32 cellular contexts compared by ENCODE assay signal in genomic region chr21:18899261-18899660, GRCh38.
"Had no signal": no experiment of that assay in that cellular context is flagged by ENCODE, and none has a peak within 500 bp of the region (broad histone marks: within the 10 kb centered on the region; RNA-seq: fewer than 3 reads in every experiment).

No MANE protein-coding gene starts in this region.

- H3K4me1 Mint-ChIP-seq: activated CD4-positive, alpha-beta T cell treated with anti-CD3 and anti-CD28 coated beads for 36 hours; activated CD4-positive, alpha-beta T cell treated with anti-CD3 and anti-CD28 coated beads, Interleukin-2, amount 10 ng/mL, durations not matched to agents 7 days and 5 days; activated naive CD4-positive, alpha-beta T cell treated with anti-CD3 and anti-CD28 coated beads, Interleukin-2, amount 50 U/mL, for 24 hours; activated naive CD8-positive, alpha-beta T cell treated with anti-CD3 and anti-CD28 coated beads, Interleukin-2, amount 10 ng/mL, durations not matched to agents 7 days and 5 days; central memory CD8-positive, alpha-beta T cell had no signal

- H3K27me3 ChIP-seq: ascending aorta, cardiac muscle cell, SJSA1 had no signal

- H3K9me2 ChIP-seq: SK-N-SH had no signal

- DNase-seq: activated CD4-positive, alpha-beta T cell treated with anti-CD3 and anti-CD28 coated beads for 36 hours; activated CD4-positive, alpha-beta T cell treated with anti-CD3 and anti-CD28 coated beads, Interleukin-2, amount 10 ng/mL, durations not matched to agents 7 days and 5 days; activated CD4-positive, alpha-beta T cell treated with anti-CD3 and anti-CD28 coated beads, Interleukin-2, amount 50 U/mL, for 48 hours; activated CD8-positive, alpha-beta T cell treated with anti-CD3 and anti-CD28 coated beads, Interleukin-2, amount 10 ng/mL, durations not matched to agents 7 days and 5 days; activated gamma-delta T cell; activated naive CD4-positive, alpha-beta T cell treated with Interleukin-2 at 50 U/mL for 16 hours; activated naive CD8-positive, alpha-beta T cell treated with anti-CD3 and anti-CD28 coated beads, Interleukin-2, amount 10 ng/mL, durations not matched to agents 7 days and 5 days; activated T-cell treated with anti-CD3 and anti-CD28 coated beads, Interleukin-2, amount 50 U/mL, for 24 hours; amygdala; Kasumi-1; NCI-H1105; NCI-H1417 treated with DMSO at 0.1 percent for 48 hours; NCI-H187 treated with DMSO at 0.1 percent for 48 hours; NCI-H2081; NCI-H2171 treated with DMSO at 0.1 percent for 48 hours; NCI-H2227 treated with DMSO at 0.1 percent for 48 hours; NCI-H446; NCI-H510A treated with DMSO at 0.1 percent for 48 hours; NCI-H526 treated with DMSO at 0.1 percent for 48 hours; NCI-H774; SHP77 treated with DMSO at 0.1 percent for 48 hours; SK-N-SH had no signal

- H3K36me3 ChIP-seq: ascending aorta, cardiac muscle cell, SJSA1 had no signal

- H3K27ac ChIP-seq: ascending aorta, cardiac muscle cell, SJSA1 had no signal

- H3K9ac ChIP-seq: SK-N-SH had no signal

- H3K27ac Mint-ChIP-seq: activated CD4-positive, alpha-beta T cell treated with anti-CD3 and anti-CD28 coated beads for 36 hours; activated CD4-positive, alpha-beta T cell treated with anti-CD3 and anti-CD28 coated beads, Interleukin-2, amount 10 ng/mL, durations not matched to agents 7 days and 5 days; activated CD8-positive, alpha-beta T cell treated with anti-CD3 and anti-CD28 coated beads, Interleukin-2, amount 10 ng/mL, durations not matched to agents 7 days and 5 days; activated naive CD4-positive, alpha-beta T cell treated with anti-CD3 and anti-CD28 coated beads, Interleukin-2, amount 50 U/mL, for 24 hours; activated naive CD8-positive, alpha-beta T cell treated with anti-CD3 and anti-CD28 coated beads, Interleukin-2, amount 10 ng/mL, durations not matched to agents 7 days and 5 days; activated T-cell treated with anti-CD3 and anti-CD28 coated beads, Interleukin-2, amount 50 U/mL, for 24 hours; activated T-helper 2 cell treated with anti-CD3 and anti-CD28 coated beads, Interferon-gamma antibody, Interleukin-2, Interleukin-4, amounts not matched to agents 10 μg/mL and 5 μg/mL and 100 μg/mL, durations not matched to agents 14 hours and 24 hours and 36 hours; T-helper 1 cell treated with Interleukin-12 subunit alpha and Interleukin-12 subunit beta and Interleukin-4 antibody, amounts not matched to agents 30 μg/mL and 1 μg/mL, for 36 hours; T-helper 2 cell treated with Interferon-gamma antibody and Interleukin-4, amounts not matched to agents 5 μg/mL and 100 μg/mL, for 36 hours had no signal

- H3K9me3 ChIP-seq: ascending aorta, SJSA1 had no signal

- H3K27me3 Mint-ChIP-seq: activated CD4-positive, alpha-beta T cell treated with anti-CD3 and anti-CD28 coated beads for 36 hours; activated CD4-positive, alpha-beta T cell treated with anti-CD3 and anti-CD28 coated beads, Interleukin-2, amount 10 ng/mL, durations not matched to agents 7 days and 5 days; activated naive CD4-positive, alpha-beta T cell treated with anti-CD3 and anti-CD28 coated beads, Interleukin-2, amount 50 U/mL, for 24 hours; activated naive CD8-positive, alpha-beta T cell treated with anti-CD3 and anti-CD28 coated beads, Interleukin-2, amount 10 ng/mL, durations not matched to agents 7 days and 5 days; activated T-cell treated with anti-CD3 and anti-CD28 coated beads, Interleukin-2, amount 50 U/mL, for 24 hours; central memory CD8-positive, alpha-beta T cell had no signal

- H3K36me3 Mint-ChIP-seq: activated naive CD4-positive, alpha-beta T cell treated with anti-CD3 and anti-CD28 coated beads, Interleukin-2, amount 50 U/mL, for 24 hours; activated naive CD8-positive, alpha-beta T cell treated with anti-CD3 and anti-CD28 coated beads, Interleukin-2, amount 10 ng/mL, durations not matched to agents 7 days and 5 days had no signal

- H3K4me3 ChIP-seq: ascending aorta, cardiac muscle cell, SJSA1 had no signal

- H3K4me3 Mint-ChIP-seq: activated CD4-positive, alpha-beta T cell treated with anti-CD3 and anti-CD28 coated beads for 36 hours; activated CD4-positive, alpha-beta T cell treated with anti-CD3 and anti-CD28 coated beads, Interleukin-2, amount 10 ng/mL, durations not matched to agents 7 days and 5 days; activated CD8-positive, alpha-beta T cell treated with anti-CD3 and anti-CD28 coated beads, Interleukin-2, amount 10 ng/mL, durations not matched to agents 7 days and 5 days; activated naive CD4-positive, alpha-beta T cell treated with anti-CD3 and anti-CD28 coated beads, Interleukin-2, amount 50 U/mL, for 24 hours; activated naive CD8-positive, alpha-beta T cell treated with anti-CD3 and anti-CD28 coated beads, Interleukin-2, amount 10 ng/mL, durations not matched to agents 7 days and 5 days; activated T-cell treated with anti-CD3 and anti-CD28 coated beads, Interleukin-2, amount 50 U/mL, for 24 hours; central memory CD8-positive, alpha-beta T cell; T-helper 1 cell treated with Interleukin-12 subunit alpha and Interleukin-12 subunit beta and Interleukin-4 antibody, amounts not matched to agents 30 μg/mL and 1 μg/mL, for 36 hours; T-helper 2 cell treated with Interferon-gamma antibody and Interleukin-4, amounts not matched to agents 5 μg/mL and 100 μg/mL, for 36 hours had no signal

- ATAC-seq: activated CD4-positive, alpha-beta T cell treated with anti-CD3 and anti-CD28 coated beads for 36 hours; activated CD4-positive, CD25-positive, alpha-beta regulatory T cell treated with anti-CD3 and anti-CD28 coated beads, Interleukin-2, amount 50 U/mL, for 24 hours; activated CD8-positive, alpha-beta T cell treated with anti-CD3 and anti-CD28 coated beads, Interleukin-2, amount 10 ng/mL, durations not matched to agents 7 days and 5 days; Panc1 had no signal

- H3K4me1 ChIP-seq: ascending aorta, SJSA1 had no signal

- H3K4me2 ChIP-seq: SK-N-SH had no signal
